8 cellular contexts compared by ENCODE assay signal in the genomic region with DNA sequence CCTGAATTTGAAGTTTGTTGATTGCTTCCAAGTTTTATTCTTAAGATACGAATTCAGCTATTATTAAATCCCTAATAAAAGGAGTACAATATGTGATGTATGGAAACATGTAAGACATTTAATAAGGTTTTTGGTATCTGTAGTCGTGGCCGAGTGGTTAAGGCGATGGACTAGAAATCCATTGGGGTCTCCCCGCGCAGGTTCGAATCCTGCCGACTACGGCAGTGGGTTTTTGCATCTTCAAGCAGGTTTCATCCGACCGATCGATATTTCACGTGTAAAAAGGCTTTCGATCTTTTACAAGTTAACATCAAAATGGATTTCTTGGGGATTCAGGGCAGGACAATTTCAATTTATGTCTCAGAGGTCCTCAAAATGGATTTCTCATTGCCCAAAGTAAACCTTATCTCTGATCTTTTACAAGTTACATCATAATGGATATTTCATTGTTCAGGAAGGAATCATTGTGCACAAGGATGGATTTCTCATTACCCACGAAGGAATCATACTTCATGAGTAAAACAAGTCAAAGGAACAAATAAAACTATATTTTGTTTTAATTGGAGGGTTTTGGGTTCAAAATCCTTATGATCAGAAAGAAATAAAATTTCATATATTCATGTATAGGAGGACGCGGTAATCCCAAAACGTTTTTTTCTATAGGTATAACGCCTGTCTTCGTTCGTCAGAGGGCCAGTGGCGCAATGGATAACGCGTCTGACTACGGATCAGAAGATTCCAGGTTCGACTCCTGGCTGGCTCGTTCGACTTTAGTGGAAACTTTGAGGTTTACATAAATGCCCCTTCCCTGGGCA. TPM values are rescaled to one million over a fixed set of nuclear protein-coding genes. Genes with fewer than 3 reads are reported as not detected.
DNase-seq lines count a peak whose midpoint lies in the region; ATAC-seq, FAIRE-seq and TF ChIP-seq lines count a peak whose summit lies in the region.

No MANE protein-coding gene starts in this region.

- H3K27ac ChIP-seq in HUES6 (ENCODE audit: low read depth, low read length) (no peak overlapping the region), SJSA1 (no peak overlapping the region)

- peak overlapping the region; percentile 87 for H3K4me3 ChIP-seq in HUES6 (ENCODE audit: low read depth, low read length)
- no peak overlapping the region for H3K4me3 ChIP-seq in SJSA1

- H3K9ac ChIP-seq in HUES6 (ENCODE audit: low read length): peak overlapping the region; percentile 32

- H3K27me3 ChIP-seq in HUES6 (ENCODE audit: control insufficient read depth, insufficient read depth, low read length) (peaks cover 8% of the 10 kb centered on the region), SJSA1 (replicated peaks) (peaks cover 23% of the 10 kb centered on the region)

- H3K9me3 ChIP-seq in HUES6 (ENCODE audit: control insufficient read depth, insufficient read depth, low read depth, low read length) (no peaks in the 10 kb centered on the region), SJSA1 (replicated peaks) (no peaks in the 10 kb centered on the region)

- TF ChIP-seq CTCF in D721Med (IDR thresholded peaks at IDR 0.05; ENCODE audit: insufficient read depth, missing control alignments): no peak

- peak; percentile 82 for ATAC-seq in stimulated activated naive CD8-positive, alpha-beta T cell treated with anti-CD3 and anti-CD28 coated beads, Interleukin-15, Interleukin-2, amounts not matched to agents 100 U/mL and 50 U/mL, for 24 hours
- no peak for ATAC-seq in HG02840 (IDR thresholded peaks at IDR 0.05; ENCODE audit: low FRiP score, unreplicated experiment)

- no peak for FAIRE-seq in D721Med (lab: Jason Lieb, UNC)

- H3K36me3 ChIP-seq in HUES6 (ENCODE audit: control insufficient read depth, insufficient read depth, low read length): no peaks in the 10 kb centered on the region
- H3K36me3 ChIP-seq in SJSA1: no peaks in the 10 kb centered on the region

- H3K4me1 ChIP-seq in HUES6 (ENCODE audit: control insufficient read depth, insufficient read depth, low read length): no peaks in the 10 kb centered on the region
- H3K4me1 ChIP-seq in SJSA1 (replicated peaks): no peaks in the 10 kb centered on the region

- peak; percentile 40 for DNase-seq in D341Med (ENCODE audit: low spot score)
- DNase-seq in SJSA1 (ENCODE audit: low read depth in 1 of 2, low spot score in 2 of 2): peak; percentile 42 to 62
- peak; percentile 68 for DNase-seq in activated naive CD4-positive, alpha-beta T cell treated with anti-CD3 and anti-CD28 coated beads, Interleukin-2, amount 50 U/mL, for 16 hours
- DNase-seq in iris pigment epithelial cell (ENCODE audit: low read depth): peak; percentile 70
- peak; percentile 76 for DNase-seq in stimulated activated naive CD8-positive, alpha-beta T cell treated with anti-CD3 and anti-CD28 coated beads, Interleukin-15, Interleukin-2, amounts not matched to agents 100 U/mL and 50 U/mL, for 24 hours
- no peak for DNase-seq in D721Med (ENCODE audit: insufficient read length, low spot score)

RNA-seq across cellular contexts. Expression of a gene that starts 37.3 kb away (rescaled TPM):
- total RNA-seq in SJSA1 (2014; rRNA removed; shearing (Covaris generic)): 46.4 and 57.7 TPM in 2 replicates

RNA-seq across cellular contexts. Expression of a gene that starts 55.3 kb away (rescaled TPM):
- 17.4 and 20.0 TPM in 2 replicates for total RNA-seq in SJSA1 (2014; rRNA removed; shearing (Covaris generic))
